10 cellular contexts compared by ENCODE assay signal in genomic region chr22:25368271-25368670, GRCh38.
A peak's percentile ranks its signal among the peaks of the same experiment; 100 is the strongest.
DNase-seq lines count a peak whose midpoint lies in the region; ATAC-seq and TF ChIP-seq lines count a peak whose summit lies in the region.
"Had no signal": no experiment of that assay in that cellular context is flagged by ENCODE, and none has a peak within 500 bp of the region (broad histone marks: within the 10 kb centered on the region; RNA-seq: fewer than 3 reads in every experiment).

No MANE protein-coding gene starts in this region.

- intact Hi-C loops in activated naive CD4-positive, alpha-beta T cell treated with anti-CD3 and anti-CD28 coated beads for 36 hours (cut with micrococcal nuclease), result no loop called here

- peaks cover 5% of the 10 kb centered on the region for H3K79me2 ChIP-seq in osteoblast (ENCODE audit: insufficient read depth, low read length)

- H3K4me3 ChIP-seq in NB4 (ENCODE audit: low read depth, low read length), result no peak overlapping the region
- H3K4me3 ChIP-seq in osteoblast (ENCODE audit: insufficient read depth, low read length), result no peak overlapping the region
- H3K4me3 ChIP-seq: testis had no signal

- no peak overlapping the region for H3K27ac Mint-ChIP-seq in activated naive CD4-positive, alpha-beta T cell treated with anti-CD3 and anti-CD28 coated beads for 36 hours

- no peaks in the 10 kb centered on the region for H3K4me1 Mint-ChIP-seq in activated naive CD4-positive, alpha-beta T cell treated with anti-CD3 and anti-CD28 coated beads for 36 hours (ENCODE audit: low read depth)

- peaks cover 20% of the 10 kb centered on the region for H4K20me1 ChIP-seq in osteoblast (ENCODE audit: insufficient read depth, low read length)

- H3K4me1 ChIP-seq in osteoblast (ENCODE audit: insufficient read depth, low read length), result peaks cover 5% of the 10 kb centered on the region
- H3K4me1 ChIP-seq: testis had no signal

- H3K4me3 Mint-ChIP-seq in activated naive CD4-positive, alpha-beta T cell treated with anti-CD3 and anti-CD28 coated beads for 36 hours, result no peak overlapping the region

- H2AFZ ChIP-seq in osteoblast (ENCODE audit: low read length), result no peak overlapping the region

- H3K9me3 Mint-ChIP-seq in activated naive CD4-positive, alpha-beta T cell treated with anti-CD3 and anti-CD28 coated beads for 36 hours, result no peaks in the 10 kb centered on the region

- no peaks in the 10 kb centered on the region for H3K36me3 ChIP-seq in osteoblast (ENCODE audit: insufficient read depth, low read length)

- no peak for TF ChIP-seq POLR2A in NB4 (IDR thresholded peaks at IDR 0.05; ENCODE audit: extremely low read depth, insufficient read length)

- no peak overlapping the region for H3K27ac ChIP-seq in epithelial cell of prostate
- no peak overlapping the region for H3K27ac ChIP-seq in osteoblast (ENCODE audit: low read depth, low read length)
- H3K27ac ChIP-seq: testis had no signal

- CTCF ChIA-PET in activated naive CD4-positive, alpha-beta T cell treated with anti-CD3 and anti-CD28 coated beads for 36 hours (lab: Charles Lee), result no interaction called here

- DNase-seq in GM04503 (ENCODE audit: low read depth) (peak; percentile 21), NB4 (ENCODE audit: low read depth) (peak; percentile 30), epithelial cell of prostate (ENCODE audit: low read depth, low spot score) (peak; percentile 44), osteoblast (ENCODE audit: insufficient read length, low spot score, missing footprints) (peak; percentile 97)
- DNase-seq in stimulated activated CD4-positive, alpha-beta T cell treated with anti-CD3 and anti-CD28 coated beads, Interleukin-2, amount 100 ng/mL, for 48 hours, result no peak
- no peak for DNase-seq in activated naive CD4-positive, alpha-beta T cell treated with anti-CD3 and anti-CD28 coated beads for 36 hours
- DNase-seq: activated effector memory CD4-positive, alpha-beta T cell treated with Interleukin-2 at 50 U/mL for 16 hours; NCI-H2227 treated with DMSO at 0.1 percent for 48 hours; testis had no signal

- ATAC-seq in GM19397 (IDR thresholded peaks at IDR 0.05; ENCODE audit: unreplicated experiment), result no peak

- no peaks in the 10 kb centered on the region for H3K27me3 ChIP-seq in osteoblast (ENCODE audit: insufficient read depth, low read length)
- H3K27me3 ChIP-seq: testis had no signal

- no peaks in the 10 kb centered on the region for H3K9me3 ChIP-seq in osteoblast (ENCODE audit: low read depth, low read length)
- H3K9me3 ChIP-seq: testis had no signal

- TF ChIP-seq CTCF in NB4 (IDR thresholded peaks at IDR 0.05; ENCODE audit: low read depth, low read length) (no peak), osteoblast (IDR thresholded peaks at IDR 0.05; ENCODE audit: extremely low read depth, low read depth, low read length) (no peak)

- H3K36me3 Mint-ChIP-seq in activated naive CD4-positive, alpha-beta T cell treated with anti-CD3 and anti-CD28 coated beads for 36 hours (ENCODE audit: low read depth), result peaks cover 5% of the 10 kb centered on the region

- no peaks in the 10 kb centered on the region for H3K27me3 Mint-ChIP-seq in activated naive CD4-positive, alpha-beta T cell treated with anti-CD3 and anti-CD28 coated beads for 36 hours (ENCODE audit: low read depth)

- H3K4me2 ChIP-seq in osteoblast (ENCODE audit: insufficient read depth, low read length), result no peak overlapping the region

Comparison
In these comparisons a context has a peak if more than half of its experiments do, and no peak if none do; other contexts are left out.
1. DNase-seq: peak in GM04503 (single experiment), NB4 (single experiment), epithelial cell of prostate (single experiment) and osteoblast (single experiment); none in stimulated activated CD4-positive, alpha-beta T cell treated with anti-CD3 and anti-CD28 coated beads, Interleukin-2, amount 100 ng/mL, for 48 hours (0 of 2) and activated naive CD4-positive, alpha-beta T cell treated with anti-CD3 and anti-CD28 coated beads for 36 hours (single experiment).